1 cellular context compared by ENCODE assay signal in the genomic region with DNA sequence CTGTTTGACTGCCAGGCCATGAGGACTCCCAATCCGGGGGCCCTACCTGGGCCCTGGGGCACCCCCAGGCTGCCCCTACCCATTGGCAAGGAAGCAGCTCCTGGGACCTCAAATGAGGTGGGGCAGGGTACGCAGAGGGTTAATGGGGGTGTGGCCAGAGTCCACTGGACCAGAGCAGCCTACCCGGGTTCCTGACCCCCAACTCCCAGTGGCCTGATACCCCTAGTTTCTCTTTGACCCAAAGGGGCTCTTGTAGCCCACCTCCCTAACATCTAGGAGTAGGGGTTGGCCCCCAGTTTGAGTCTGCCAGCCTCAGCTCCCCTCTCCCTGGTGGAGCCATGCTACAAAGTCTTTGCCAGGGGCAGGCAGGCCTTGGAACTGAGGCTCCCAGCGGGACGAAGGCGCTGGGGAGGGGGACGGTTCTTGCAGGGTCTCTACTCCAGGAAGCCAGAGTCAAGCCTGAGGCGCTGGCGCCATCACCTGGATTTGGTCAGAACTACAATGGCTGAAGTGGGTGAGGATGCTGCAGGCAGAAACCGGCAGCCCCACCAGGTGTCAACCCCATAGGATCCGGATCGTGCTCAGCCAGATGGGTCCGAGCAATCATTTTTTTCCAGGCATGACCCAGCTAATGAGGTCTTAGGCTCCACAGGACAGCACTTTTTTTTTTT.
A peak's percentile ranks its signal among the peaks of the same experiment; 100 is the strongest.
TF ChIP-seq lines count a peak whose summit lies in the region.

No MANE protein-coding gene starts in this region.

TF ChIP-seq in HepG2, 621 proteins besides CTCF, POLR2A, EP300 and RAD21:
- peak; percentile 28; the same call in 1 of the 2 replicates for TF ChIP-seq SAP130 (CRISPR knock-in tag; IDR thresholded peaks at IDR 0.05; ENCODE audit: low read depth)
- TF ChIP-seq ETV5 (CRISPR knock-in tag; IDR thresholded peaks at IDR 0.05; ENCODE audit: borderline replicate concordance) = peak; percentile 9; the same call in 1 of the 2 replicates
- TF ChIP-seq SMC3 (IDR thresholded peaks at IDR 0.05; ENCODE audit: low read length) = peak; percentile 59; the same call in 1 of the 2 replicates
- no peak for TF ChIP-seq ZNF550 (CRISPR knock-in tag; IDR thresholded peaks at IDR 0.05; ENCODE audit: borderline replicate concordance)
- TF ChIP-seq KLF6 (CRISPR knock-in tag; IDR thresholded peaks at IDR 0.05) = no peak
- no peak for TF ChIP-seq SP1 (IDR thresholded peaks at IDR 0.05)
- TF ChIP-seq SP1 (CRISPR knock-in tag; IDR thresholded peaks at IDR 0.05) = no peak
- peak; percentile 34; the same call in 1 of the 2 replicates for TF ChIP-seq ZBTB7A (CRISPR knock-in tag; IDR thresholded peaks at IDR 0.05)
- no peak for TF ChIP-seq KLF15 (CRISPR knock-in tag; IDR thresholded peaks at IDR 0.05; ENCODE audit: borderline replicate concordance)
- peak; percentile 38; the same call in 1 of the 2 replicates for TF ChIP-seq ZNF652 (CRISPR knock-in tag; IDR thresholded peaks at IDR 0.05; ENCODE audit: borderline replicate concordance, low read depth)
- no peak for TF ChIP-seq ZNF501 (CRISPR knock-in tag; IDR thresholded peaks at IDR 0.05)
- TF ChIP-seq LCORL (IDR thresholded peaks at IDR 0.05) = no peak
- TF ChIP-seq LCORL (CRISPR knock-in tag; IDR thresholded peaks at IDR 0.05) = 0 out of 2 replicates have a peak, but pooled peaks have one; percentile 21
- TF ChIP-seq GABPB1 (CRISPR knock-in tag; IDR thresholded peaks at IDR 0.05) = no peak
- TF ChIP-seq, protein P1, sequence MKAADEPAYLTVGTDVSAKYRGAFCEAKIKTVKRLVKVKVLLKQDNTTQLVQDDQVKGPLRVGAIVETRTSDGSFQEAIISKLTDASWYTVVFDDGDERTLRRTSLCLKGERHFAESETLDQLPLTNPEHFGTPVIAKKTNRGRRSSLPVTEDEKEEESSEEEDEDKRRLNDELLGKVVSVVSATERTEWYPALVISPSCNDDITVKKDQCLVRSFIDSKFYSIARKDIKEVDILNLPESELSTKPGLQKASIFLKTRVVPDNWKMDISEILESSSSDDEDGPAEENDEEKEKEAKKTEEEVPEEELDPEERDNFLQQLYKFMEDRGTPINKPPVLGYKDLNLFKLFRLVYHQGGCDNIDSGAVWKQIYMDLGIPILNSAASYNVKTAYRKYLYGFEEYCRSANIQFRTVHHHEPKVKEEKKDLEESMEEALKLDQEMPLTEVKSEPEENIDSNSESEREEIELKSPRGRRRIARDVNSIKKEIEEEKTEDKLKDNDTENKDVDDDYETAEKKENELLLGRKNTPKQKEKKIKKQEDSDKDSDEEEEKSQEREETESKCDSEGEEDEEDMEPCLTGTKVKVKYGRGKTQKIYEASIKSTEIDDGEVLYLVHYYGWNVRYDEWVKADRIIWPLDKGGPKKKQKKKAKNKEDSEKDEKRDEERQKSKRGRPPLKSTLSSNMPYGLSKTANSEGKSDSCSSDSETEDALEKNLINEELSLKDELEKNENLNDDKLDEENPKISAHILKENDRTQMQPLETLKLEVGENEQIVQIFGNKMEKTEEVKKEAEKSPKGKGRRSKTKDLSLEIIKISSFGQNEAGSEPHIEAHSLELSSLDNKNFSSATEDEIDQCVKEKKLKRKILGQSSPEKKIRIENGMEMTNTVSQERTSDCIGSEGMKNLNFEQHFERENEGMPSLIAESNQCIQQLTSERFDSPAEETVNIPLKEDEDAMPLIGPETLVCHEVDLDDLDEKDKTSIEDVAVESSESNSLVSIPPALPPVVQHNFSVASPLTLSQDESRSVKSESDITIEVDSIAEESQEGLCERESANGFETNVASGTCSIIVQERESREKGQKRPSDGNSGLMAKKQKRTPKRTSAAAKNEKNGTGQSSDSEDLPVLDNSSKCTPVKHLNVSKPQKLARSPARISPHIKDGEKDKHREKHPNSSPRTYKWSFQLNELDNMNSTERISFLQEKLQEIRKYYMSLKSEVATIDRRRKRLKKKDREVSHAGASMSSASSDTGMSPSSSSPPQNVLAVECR (CRISPR knock-in tag; IDR thresholded peaks at IDR 0.05; ENCODE audit: borderline replicate concordance) = peak; percentile 19; the same call in 1 of the 2 replicates
- peak; percentile 89 for TF ChIP-seq STAG1 (CRISPR knock-in tag; IDR thresholded peaks at IDR 0.05)
- TF ChIP-seq ZKSCAN8 (CRISPR knock-in tag; IDR thresholded peaks at IDR 0.05; ENCODE audit: borderline replicate concordance) = 0 out of 2 replicates have a peak, but pooled peaks have one; percentile 38
- TF ChIP-seq, protein P2, sequence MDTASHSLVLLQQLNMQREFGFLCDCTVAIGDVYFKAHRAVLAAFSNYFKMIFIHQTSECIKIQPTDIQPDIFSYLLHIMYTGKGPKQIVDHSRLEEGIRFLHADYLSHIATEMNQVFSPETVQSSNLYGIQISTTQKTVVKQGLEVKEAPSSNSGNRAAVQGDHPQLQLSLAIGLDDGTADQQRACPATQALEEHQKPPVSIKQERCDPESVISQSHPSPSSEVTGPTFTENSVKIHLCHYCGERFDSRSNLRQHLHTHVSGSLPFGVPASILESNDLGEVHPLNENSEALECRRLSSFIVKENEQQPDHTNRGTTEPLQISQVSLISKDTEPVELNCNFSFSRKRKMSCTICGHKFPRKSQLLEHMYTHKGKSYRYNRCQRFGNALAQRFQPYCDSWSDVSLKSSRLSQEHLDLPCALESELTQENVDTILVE (CRISPR knock-in tag; IDR thresholded peaks at IDR 0.05) = 0 out of 2 replicates have a peak, but pooled peaks have one; percentile 22
- TF ChIP-seq, protein P3, sequence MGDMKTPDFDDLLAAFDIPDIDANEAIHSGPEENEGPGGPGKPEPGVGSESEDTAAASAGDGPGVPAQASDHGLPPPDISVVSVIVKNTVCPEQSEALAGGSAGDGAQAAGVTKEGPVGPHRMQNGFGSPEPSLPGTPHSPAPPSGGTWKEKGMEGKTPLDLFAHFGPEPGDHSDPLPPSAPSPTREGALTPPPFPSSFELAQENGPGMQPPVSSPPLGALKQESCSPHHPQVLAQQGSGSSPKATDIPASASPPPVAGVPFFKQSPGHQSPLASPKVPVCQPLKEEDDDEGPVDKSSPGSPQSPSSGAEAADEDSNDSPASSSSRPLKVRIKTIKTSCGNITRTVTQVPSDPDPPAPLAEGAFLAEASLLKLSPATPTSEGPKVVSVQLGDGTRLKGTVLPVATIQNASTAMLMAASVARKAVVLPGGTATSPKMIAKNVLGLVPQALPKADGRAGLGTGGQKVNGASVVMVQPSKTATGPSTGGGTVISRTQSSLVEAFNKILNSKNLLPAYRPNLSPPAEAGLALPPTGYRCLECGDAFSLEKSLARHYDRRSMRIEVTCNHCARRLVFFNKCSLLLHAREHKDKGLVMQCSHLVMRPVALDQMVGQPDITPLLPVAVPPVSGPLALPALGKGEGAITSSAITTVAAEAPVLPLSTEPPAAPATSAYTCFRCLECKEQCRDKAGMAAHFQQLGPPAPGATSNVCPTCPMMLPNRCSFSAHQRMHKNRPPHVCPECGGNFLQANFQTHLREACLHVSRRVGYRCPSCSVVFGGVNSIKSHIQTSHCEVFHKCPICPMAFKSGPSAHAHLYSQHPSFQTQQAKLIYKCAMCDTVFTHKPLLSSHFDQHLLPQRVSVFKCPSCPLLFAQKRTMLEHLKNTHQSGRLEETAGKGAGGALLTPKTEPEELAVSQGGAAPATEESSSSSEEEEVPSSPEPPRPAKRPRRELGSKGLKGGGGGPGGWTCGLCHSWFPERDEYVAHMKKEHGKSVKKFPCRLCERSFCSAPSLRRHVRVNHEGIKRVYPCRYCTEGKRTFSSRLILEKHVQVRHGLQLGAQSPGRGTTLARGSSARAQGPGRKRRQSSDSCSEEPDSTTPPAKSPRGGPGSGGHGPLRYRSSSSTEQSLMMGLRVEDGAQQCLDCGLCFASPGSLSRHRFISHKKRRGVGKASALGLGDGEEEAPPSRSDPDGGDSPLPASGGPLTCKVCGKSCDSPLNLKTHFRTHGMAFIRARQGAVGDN (CRISPR knock-in tag; IDR thresholded peaks at IDR 0.05) = 0 out of 2 replicates have a peak, but pooled peaks have one; percentile 19
- peak; percentile 32; the same call in 1 of the 2 replicates for TF ChIP-seq PATZ1 (CRISPR knock-in tag; IDR thresholded peaks at IDR 0.05)
- TF ChIP-seq SALL1 (CRISPR knock-in tag; IDR thresholded peaks at IDR 0.05) = peak; percentile 20; the same call in 1 of the 2 replicates
- TF ChIP-seq ELF3 (CRISPR knock-in tag; IDR thresholded peaks at IDR 0.05) = peak; percentile 67
- TF ChIP-seq MAFK (conservative IDR thresholded peaks at IDR 0.05 in 1 of 2, IDR thresholded peaks at IDR 0.05 in 1 of 2; ENCODE audit: low read length in 2 of 2) = no peak
- TF ChIP-seq ZBTB20 (CRISPR knock-in tag; IDR thresholded peaks at IDR 0.05; ENCODE audit: borderline replicate concordance, low read depth) = no peak
- peak; percentile 28 for TF ChIP-seq YY1 (IDR thresholded peaks at IDR 0.05; ENCODE audit: insufficient read depth, insufficient replicate concordance, low read depth, low read length)
- TF ChIP-seq, protein P4, sequence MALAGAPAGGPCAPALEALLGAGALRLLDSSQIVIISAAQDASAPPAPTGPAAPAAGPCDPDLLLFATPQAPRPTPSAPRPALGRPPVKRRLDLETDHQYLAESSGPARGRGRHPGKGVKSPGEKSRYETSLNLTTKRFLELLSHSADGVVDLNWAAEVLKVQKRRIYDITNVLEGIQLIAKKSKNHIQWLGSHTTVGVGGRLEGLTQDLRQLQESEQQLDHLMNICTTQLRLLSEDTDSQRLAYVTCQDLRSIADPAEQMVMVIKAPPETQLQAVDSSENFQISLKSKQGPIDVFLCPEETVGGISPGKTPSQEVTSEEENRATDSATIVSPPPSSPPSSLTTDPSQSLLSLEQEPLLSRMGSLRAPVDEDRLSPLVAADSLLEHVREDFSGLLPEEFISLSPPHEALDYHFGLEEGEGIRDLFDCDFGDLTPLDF (CRISPR knock-in tag; IDR thresholded peaks at IDR 0.05) = no peak
- TF ChIP-seq ELF1 (CRISPR knock-in tag; IDR thresholded peaks at IDR 0.05) = peak; percentile 22; the same call in 1 of the 2 replicates
- no peak for TF ChIP-seq ZSCAN22 (CRISPR knock-in tag; IDR thresholded peaks at IDR 0.05)
- TF ChIP-seq, protein P5, sequence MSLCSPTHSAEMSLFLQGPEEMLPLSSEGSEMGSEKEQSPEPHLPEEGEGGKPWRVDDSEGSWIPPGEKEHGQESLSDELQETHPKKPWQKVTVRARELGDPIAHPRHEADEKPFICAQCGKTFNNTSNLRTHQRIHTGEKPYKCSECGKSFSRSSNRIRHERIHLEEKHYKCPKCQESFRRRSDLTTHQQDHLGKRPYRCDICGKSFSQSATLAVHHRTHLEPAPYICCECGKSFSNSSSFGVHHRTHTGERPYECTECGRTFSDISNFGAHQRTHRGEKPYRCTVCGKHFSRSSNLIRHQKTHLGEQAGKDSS (CRISPR knock-in tag; IDR thresholded peaks at IDR 0.05; ENCODE audit: borderline replicate concordance, low read depth) = 0 out of 2 replicates have a peak, but pooled peaks have one; percentile 26
- TF ChIP-seq, protein P6, sequence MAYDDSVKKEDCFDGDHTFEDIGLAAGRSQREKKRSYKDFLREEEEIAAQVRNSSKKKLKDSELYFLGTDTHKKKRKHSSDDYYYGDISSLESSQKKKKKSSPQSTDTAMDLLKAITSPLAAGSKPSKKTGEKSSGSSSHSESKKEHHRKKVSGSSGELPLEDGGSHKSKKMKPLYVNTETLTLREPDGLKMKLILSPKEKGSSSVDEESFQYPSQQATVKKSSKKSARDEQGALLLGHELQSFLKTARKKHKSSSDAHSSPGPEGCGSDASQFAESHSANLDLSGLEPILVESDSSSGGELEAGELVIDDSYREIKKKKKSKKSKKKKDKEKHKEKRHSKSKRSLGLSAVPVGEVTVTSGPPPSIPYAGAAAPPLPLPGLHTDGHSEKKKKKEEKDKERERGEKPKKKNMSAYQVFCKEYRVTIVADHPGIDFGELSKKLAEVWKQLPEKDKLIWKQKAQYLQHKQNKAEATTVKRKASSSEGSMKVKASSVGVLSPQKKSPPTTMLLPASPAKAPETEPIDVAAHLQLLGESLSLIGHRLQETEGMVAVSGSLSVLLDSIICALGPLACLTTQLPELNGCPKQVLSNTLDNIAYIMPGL (CRISPR knock-in tag; IDR thresholded peaks at IDR 0.05; ENCODE audit: borderline replicate concordance in 1 of 2, low read depth in 1 of 2) = peak; percentile 1 to 46; a peak in 1 of 4 replicates
